ENCODE assay signal across 35 cellular contexts in the genomic region with DNA sequence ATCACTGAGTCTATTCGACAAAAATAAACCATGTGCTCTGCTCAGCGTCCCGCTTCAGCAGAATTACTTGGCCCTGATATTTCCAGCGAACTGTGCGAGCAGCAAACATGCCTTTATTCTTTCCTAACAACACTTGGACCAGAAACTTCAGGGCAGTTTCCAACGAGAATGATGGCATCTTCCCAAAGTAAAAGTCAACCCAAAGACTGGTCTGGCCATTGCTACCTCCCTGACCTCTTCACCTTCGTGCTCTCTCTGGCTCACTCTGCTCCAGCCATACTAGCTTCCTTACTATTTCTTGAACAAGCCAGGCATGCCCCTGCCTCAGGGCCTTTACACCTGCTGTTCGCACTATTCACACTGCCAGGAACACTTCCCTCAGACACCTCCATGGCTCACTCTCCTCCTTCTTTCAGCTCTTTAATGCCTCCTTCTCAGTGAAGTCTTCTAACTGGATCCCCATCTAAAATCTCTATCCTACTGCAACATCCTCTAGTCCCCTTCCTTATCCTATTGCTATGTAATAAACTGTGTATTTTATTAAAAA.
"Had no signal": no experiment of that assay in that cellular context is flagged by ENCODE, and none has a peak within 500 bp of the region (broad histone marks: within the 10 kb centered on the region; RNA-seq: fewer than 3 reads in every experiment).

No MANE protein-coding gene starts in this region.

- H3K36me3 ChIP-seq: brain microvascular endothelial cell, MG63 had no signal

- H3K27me3 ChIP-seq: MG63 had no signal

- H3K4me2 ChIP-seq: PC-9 had no signal

- H3K9me3 Mint-ChIP-seq: activated B cell treated with CpG ODN at 0.5 μM for 24 hours; activated CD4-positive, alpha-beta memory T cell treated with anti-CD3 and anti-CD28 coated beads for 36 hours; activated naive CD4-positive, alpha-beta T cell treated with anti-CD3 and anti-CD28 coated beads, Interleukin-2, amount 10 ng/mL, durations not matched to agents 7 days and 5 days; activated naive CD8-positive, alpha-beta T cell treated with anti-CD3 and anti-CD28 coated beads, Interleukin-2, amount 50 U/mL, for 24 hours; T-cell had no signal

- H3K36me3 Mint-ChIP-seq: activated CD4-positive, alpha-beta memory T cell treated with anti-CD3 and anti-CD28 coated beads for 36 hours; activated naive CD4-positive, alpha-beta T cell treated with anti-CD3 and anti-CD28 coated beads, Interleukin-2, amount 10 ng/mL, durations not matched to agents 7 days and 5 days; T-cell had no signal

- H3K27ac ChIP-seq: brain microvascular endothelial cell, PC-9, RWPE1, VCaP had no signal

- H3K27ac Mint-ChIP-seq: activated B cell treated with CpG ODN at 0.5 μM for 24 hours; activated CD4-positive, alpha-beta memory T cell treated with anti-CD3 and anti-CD28 coated beads for 36 hours; activated naive CD4-positive, alpha-beta T cell treated with anti-CD3 and anti-CD28 coated beads, Interleukin-2, amount 10 ng/mL, durations not matched to agents 7 days and 5 days; activated naive CD8-positive, alpha-beta T cell; activated naive CD8-positive, alpha-beta T cell treated with anti-CD3 and anti-CD28 coated beads, Interleukin-2, amount 50 U/mL, for 24 hours; T-cell had no signal

- H3K4me3 ChIP-seq: MG63, PC-9 had no signal

- H3K4me1 Mint-ChIP-seq: activated naive CD4-positive, alpha-beta T cell treated with anti-CD3 and anti-CD28 coated beads, Interleukin-2, amount 10 ng/mL, durations not matched to agents 7 days and 5 days; T-cell had no signal

- ATAC-seq: activated naive CD8-positive, alpha-beta T cell treated with anti-CD3 and anti-CD28 coated beads, Interleukin-2, amount 50 U/mL, for 24 hours; Right ventricle myocardium inferior; SK-N-SH treated with all-trans-retinoic acid at 6 μM for 48 hours; T-cell had no signal

- H3K9me3 ChIP-seq: MG63 had no signal

- DNase-seq: activated B cell treated with CpG ODN at 0.5 μM for 24 hours; activated CD4-positive, alpha-beta memory T cell treated with anti-CD3 and anti-CD28 coated beads for 36 hours; activated CD4-positive, alpha-beta T cell treated with anti-CD3 and anti-CD28 coated beads for 4 hours; activated CD4-positive, alpha-beta T cell treated with anti-CD3 and anti-CD28 coated beads, Interleukin-2, amount 50 U/mL, for 1 hour; activated CD4-positive, CD25-positive, alpha-beta regulatory T cell treated with anti-CD3 and anti-CD28 coated beads, Interleukin-2, amount 50 U/mL, for 72 hours; activated CD8-positive, alpha-beta memory T cell treated with anti-CD3 and anti-CD28 coated beads, Interleukin-2, amount 50 U/mL, for 4 hours; activated effector memory CD4-positive, alpha-beta T cell treated with Interleukin-2 at 50 U/mL for 16 hours; activated naive CD4-positive, alpha-beta T cell treated with anti-CD3 and anti-CD28 coated beads, Interleukin-2, amount 10 ng/mL, durations not matched to agents 7 days and 5 days; activated naive CD8-positive, alpha-beta T cell treated with anti-CD3 and anti-CD28 coated beads, Interleukin-2, amount 50 U/mL, for 24 hours; activated T-cell treated with anti-CD3 and anti-CD28 coated beads, Interleukin-2, amount 50 U/mL, for 48 hours; anterior cingulate cortex; brain microvascular endothelial cell; central memory CD4-positive, alpha-beta T cell; Karpas-422; KBM-7; MG63; NCI-H1048; NCI-H1105 treated with DMSO at 0.1 percent for 48 hours; NCI-H1436; NCI-H1694; NCI-H1930; NCI-H510A; NCI-H526; NCI-H748 treated with DMSO at 0.1 percent for 48 hours; NK-92 treated with Interleukin-12 subunit alpha and Interleukin-12 subunit beta, amount 100 ng/mL, for 24 hours; PC-9; SIG-M5; T-cell; T-helper 2 cell; T-helper 9 cell had no signal

- H3K4me3 Mint-ChIP-seq: activated B cell treated with CpG ODN at 0.5 μM for 24 hours; activated CD4-positive, alpha-beta memory T cell treated with anti-CD3 and anti-CD28 coated beads for 36 hours; activated naive CD4-positive, alpha-beta T cell treated with anti-CD3 and anti-CD28 coated beads, Interleukin-2, amount 10 ng/mL, durations not matched to agents 7 days and 5 days; activated naive CD8-positive, alpha-beta T cell; activated naive CD8-positive, alpha-beta T cell treated with anti-CD3 and anti-CD28 coated beads, Interleukin-2, amount 50 U/mL, for 24 hours; T-cell had no signal
